13 cellular contexts compared by ENCODE assay signal in genomic region chr12:122100568-122100967, GRCh38. TPM values are rescaled to one million over a fixed set of nuclear protein-coding genes. Genes with fewer than 3 reads are reported as not detected.
DNase-seq lines count a peak whose midpoint lies in the region; ATAC-seq and TF ChIP-seq lines count a peak whose summit lies in the region.
"Had no signal": no experiment of that assay in that cellular context is flagged by ENCODE, and none has a peak within 500 bp of the region (broad histone marks: within the 10 kb centered on the region; RNA-seq: fewer than 3 reads in every experiment).

No MANE protein-coding gene starts in this region.

- H3K4me1 Mint-ChIP-seq in activated T-cell treated with anti-CD3 and anti-CD28 coated beads, Interleukin-2, amount 50 U/mL, for 24 hours (ENCODE audit: low read depth), result peaks cover 84% of the 10 kb centered on the region
- H3K4me1 Mint-ChIP-seq in activated T-cell treated with anti-CD3 and anti-CD28 coated beads, Interleukin-2, amount 50 U/mL, for 4 hours (ENCODE audit: low read depth), result peaks cover 78% of the 10 kb centered on the region
- peaks cover 74% of the 10 kb centered on the region for H3K4me1 Mint-ChIP-seq in activated naive CD8-positive, alpha-beta T cell treated with anti-CD3 and anti-CD28 coated beads for 36 hours
- H3K4me1 Mint-ChIP-seq in endodermal cell, result peaks cover 45% of the 10 kb centered on the region

- no peak for TF ChIP-seq EP300 in sigmoid colon (IDR thresholded peaks at IDR 0.05)

- DNase-seq in activated T-cell treated with anti-CD3 and anti-CD28 coated beads, Interleukin-2, amount 50 U/mL, for 24 hours, result no peak
- no peak for DNase-seq in activated T-cell treated with anti-CD3 and anti-CD28 coated beads, Interleukin-2, amount 50 U/mL, for 4 hours
- DNase-seq in activated naive CD8-positive, alpha-beta T cell treated with anti-CD3 and anti-CD28 coated beads for 36 hours, result no peak
- DNase-seq in sigmoid colon (no peak), endodermal cell (no peak), NCI-H2227 treated with DMSO at 0.1 percent for 48 hours (lab: John Stamatoyannopoulos, UW) (no peak)
- DNase-seq: activated CD8-positive, alpha-beta memory T cell treated with anti-CD3 and anti-CD28 coated beads, Interleukin-2, amount 50 U/mL, for 48 hours; cerebellar nuclear complex; IMR-90; SIG-M5; substantia nigra had no signal

- H3K9me3 Mint-ChIP-seq in activated T-cell treated with anti-CD3 and anti-CD28 coated beads, Interleukin-2, amount 50 U/mL, for 24 hours, result no peaks in the 10 kb centered on the region
- H3K9me3 Mint-ChIP-seq in activated T-cell treated with anti-CD3 and anti-CD28 coated beads, Interleukin-2, amount 50 U/mL, for 4 hours, result peaks cover 2% of the 10 kb centered on the region
- peaks cover 6% of the 10 kb centered on the region for H3K9me3 Mint-ChIP-seq in activated naive CD8-positive, alpha-beta T cell treated with anti-CD3 and anti-CD28 coated beads for 36 hours
- peaks cover 6% of the 10 kb centered on the region for H3K9me3 Mint-ChIP-seq in endodermal cell

- no peak for TF ChIP-seq POLR2A in sigmoid colon (IDR thresholded peaks at IDR 0.05)

- POLR2A ChIA-PET in HEK293 (lab: Yijun Ruan, JAX), result interaction anchor here (0.6 to 1.5 kb wide), 2 partner anchors 11 to 22 kb away, joined by 3 to 4 read pairs; no protein-coding TSS in a partner anchor

- H3K9ac ChIP-seq in endodermal cell (ENCODE audit: extremely low read depth, low read length, poor library complexity, severe bottlenecking), result no peak overlapping the region

- no peaks in the 10 kb centered on the region for H3K27me3 ChIP-seq in sigmoid colon
- no peaks in the 10 kb centered on the region for H3K27me3 ChIP-seq in endodermal cell (ENCODE audit: control insufficient read depth, insufficient read depth, low read length, poor library complexity, severe bottlenecking)

- WGBS in sigmoid colon, 2 donors, result 40 to 79% methylated on average over 1 of the region's 1 CpG
- no CpG with 5 or more reads among the region's 1 CpG for WGBS in endodermal cell (ENCODE audit: insufficient coverage in 1 of 2, insufficient read length in 1 of 2), 2 experiments

- CTCF ChIA-PET in HEK293 (lab: Yijun Ruan, JAX), result interaction anchor here (0.6 to 1.5 kb wide), 4 partner anchors 9 to 28 kb away, joined by 3 to 4 read pairs (median 3); no protein-coding TSS in a partner anchor

- no peak overlapping the region for H3K4me3 Mint-ChIP-seq in activated T-cell treated with anti-CD3 and anti-CD28 coated beads, Interleukin-2, amount 50 U/mL, for 24 hours
- H3K4me3 Mint-ChIP-seq in activated T-cell treated with anti-CD3 and anti-CD28 coated beads, Interleukin-2, amount 50 U/mL, for 4 hours, result no peak overlapping the region
- no peak overlapping the region for H3K4me3 Mint-ChIP-seq in activated naive CD8-positive, alpha-beta T cell treated with anti-CD3 and anti-CD28 coated beads for 36 hours
- no peak overlapping the region for H3K4me3 Mint-ChIP-seq in endodermal cell

- no peaks in the 10 kb centered on the region for H3K27me3 Mint-ChIP-seq in activated T-cell treated with anti-CD3 and anti-CD28 coated beads, Interleukin-2, amount 50 U/mL, for 24 hours
- no peaks in the 10 kb centered on the region for H3K27me3 Mint-ChIP-seq in activated T-cell treated with anti-CD3 and anti-CD28 coated beads, Interleukin-2, amount 50 U/mL, for 4 hours (ENCODE audit: low read depth)
- H3K27me3 Mint-ChIP-seq in activated naive CD8-positive, alpha-beta T cell treated with anti-CD3 and anti-CD28 coated beads for 36 hours, result no peaks in the 10 kb centered on the region
- no peaks in the 10 kb centered on the region for H3K27me3 Mint-ChIP-seq in endodermal cell (ENCODE audit: insufficient read depth)

- H3K27ac ChIP-seq in HEK293 (ENCODE audit: extremely low read depth, low read depth, low read length) (no peak overlapping the region), sigmoid colon (peak overlapping the region in 3 of 4 donors; percentile 86 to 92 (median 87)), endodermal cell (ENCODE audit: low read depth, low read length) (no peak overlapping the region)

- intact Hi-C loops in sigmoid colon (cut with DNase I), result no loop called here

- H3K4me1 ChIP-seq in HEK293 (ENCODE audit: control insufficient read depth, insufficient read depth, low read length), result peaks cover 27% of the 10 kb centered on the region
- H3K4me1 ChIP-seq in sigmoid colon, result peaks cover 0 to 96% (median 94%) of the 10 kb centered on the region in 4 donors
- peaks cover 22% of the 10 kb centered on the region for H3K4me1 ChIP-seq in endodermal cell (ENCODE audit: control insufficient read depth, insufficient read depth, low read length)

- H3K36me3 ChIP-seq in HEK293 (ENCODE audit: control insufficient read depth in 2 of 2, insufficient read depth in 1 of 2, low read length in 2 of 2), result no peaks in the 10 kb centered on the region
- H3K36me3 ChIP-seq in sigmoid colon, result no peaks in the 10 kb centered on the region
- H3K36me3 ChIP-seq in endodermal cell (ENCODE audit: control insufficient read depth, insufficient read depth, low read length), result no peaks in the 10 kb centered on the region

- peaks cover 6% of the 10 kb centered on the region for H3K36me3 Mint-ChIP-seq in activated T-cell treated with anti-CD3 and anti-CD28 coated beads, Interleukin-2, amount 50 U/mL, for 24 hours (ENCODE audit: low read depth)
- H3K36me3 Mint-ChIP-seq in activated T-cell treated with anti-CD3 and anti-CD28 coated beads, Interleukin-2, amount 50 U/mL, for 4 hours (ENCODE audit: insufficient read depth), result peaks cover 7% of the 10 kb centered on the region
- H3K36me3 Mint-ChIP-seq in activated naive CD8-positive, alpha-beta T cell treated with anti-CD3 and anti-CD28 coated beads for 36 hours, result peaks cover 21% of the 10 kb centered on the region
- peaks cover 4% of the 10 kb centered on the region for H3K36me3 Mint-ChIP-seq in endodermal cell (ENCODE audit: low read depth)

- ATAC-seq in activated T-cell treated with anti-CD3 and anti-CD28 coated beads, Interleukin-2, amount 50 U/mL, for 4 hours, result no peak
- ATAC-seq in HG03342 (IDR thresholded peaks at IDR 0.05; ENCODE audit: unreplicated experiment), result no peak

- no peaks in the 10 kb centered on the region for H3K9me3 ChIP-seq in HEK293 (ENCODE audit: control insufficient read depth, insufficient read depth, low read depth, low read length)
- H3K9me3 ChIP-seq in sigmoid colon, result no peaks in the 10 kb centered on the region
- H3K9me3 ChIP-seq in endodermal cell (ENCODE audit: control insufficient read depth, low read length), result peaks cover 7% of the 10 kb centered on the region

- H3K4me3 ChIP-seq in HEK293 (ENCODE audit: low read depth, low read length) (no peak overlapping the region), sigmoid colon (no peak overlapping the region), endodermal cell (ENCODE audit: low read length) (no peak overlapping the region)

- H3K27ac Mint-ChIP-seq in activated T-cell treated with anti-CD3 and anti-CD28 coated beads, Interleukin-2, amount 50 U/mL, for 24 hours, result peak overlapping the region; percentile 62
- peak overlapping the region; percentile 77 for H3K27ac Mint-ChIP-seq in activated naive CD8-positive, alpha-beta T cell treated with anti-CD3 and anti-CD28 coated beads for 36 hours
- no peak overlapping the region for H3K27ac Mint-ChIP-seq in endodermal cell

- TF ChIP-seq CTCF in HEK293 (tag by site-specific recombination; IDR thresholded peaks at IDR 0.05) (no peak), sigmoid colon (IDR thresholded peaks at IDR 0.05) (no peak), endodermal cell (conservative IDR thresholded peaks at IDR 0.05) (no peak)

TF ChIP-seq in HEK293, 187 proteins besides CTCF, POLR2A, EP300 and RAD21:
- no peak for TF ChIP-seq ZNF2 (tag by site-specific recombination; IDR thresholded peaks at IDR 0.05)
- TF ChIP-seq FEZF1 (tag by site-specific recombination; IDR thresholded peaks at IDR 0.05), result peak; percentile 74
- TF ChIP-seq, protein P1, sequence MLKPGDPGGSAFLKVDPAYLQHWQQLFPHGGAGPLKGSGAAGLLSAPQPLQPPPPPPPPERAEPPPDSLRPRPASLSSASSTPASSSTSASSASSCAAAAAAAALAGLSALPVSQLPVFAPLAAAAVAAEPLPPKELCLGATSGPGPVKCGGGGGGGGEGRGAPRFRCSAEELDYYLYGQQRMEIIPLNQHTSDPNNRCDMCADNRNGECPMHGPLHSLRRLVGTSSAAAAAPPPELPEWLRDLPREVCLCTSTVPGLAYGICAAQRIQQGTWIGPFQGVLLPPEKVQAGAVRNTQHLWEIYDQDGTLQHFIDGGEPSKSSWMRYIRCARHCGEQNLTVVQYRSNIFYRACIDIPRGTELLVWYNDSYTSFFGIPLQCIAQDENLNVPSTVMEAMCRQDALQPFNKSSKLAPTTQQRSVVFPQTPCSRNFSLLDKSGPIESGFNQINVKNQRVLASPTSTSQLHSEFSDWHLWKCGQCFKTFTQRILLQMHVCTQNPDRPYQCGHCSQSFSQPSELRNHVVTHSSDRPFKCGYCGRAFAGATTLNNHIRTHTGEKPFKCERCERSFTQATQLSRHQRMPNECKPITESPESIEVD (tag by site-specific recombination; IDR thresholded peaks at IDR 0.05), result peak; percentile 82
- TF ChIP-seq ZNF302 (tag by site-specific recombination; IDR thresholded peaks at IDR 0.05; ENCODE audit: low read depth), result no peak
- TF ChIP-seq OSR2 (tag by site-specific recombination; IDR thresholded peaks at IDR 0.05), result peak; percentile 33; the same call in 1 of the 2 replicates
- no peak for TF ChIP-seq ZNF354C (tag by site-specific recombination; IDR thresholded peaks at IDR 0.05; ENCODE audit: borderline replicate concordance, low read depth)

RNA-seq across cellular contexts. Expression of gene MLXIP, which starts 22.0 kb away (rescaled TPM):
- 10 to 100 TPM; 35.9 to 42.3 (median 37.9) TPM for total RNA-seq in activated T-cell treated with anti-CD3 and anti-CD28 coated beads, Interleukin-2, amount 50 U/mL, for 4 hours
- total RNA-seq in activated naive CD8-positive, alpha-beta T cell treated with anti-CD3 and anti-CD28 coated beads for 36 hours, result 10 to 100 TPM; 29.0 to 30.1 TPM
- total RNA-seq in sigmoid colon, result 10 to 100 TPM; 32.9 to 87.5 (median 57.3) TPM
- 100 to 1,000 TPM in 1 of 3 donors, 10 to 100 TPM in 2; 15.6 to 141 (median 35.4) TPM for polyA plus RNA-seq in sigmoid colon
- total RNA-seq in endodermal cell, result 10 to 100 TPM; 27.4 to 32.2 TPM
- polyA plus RNA-seq in endodermal cell (2013, experiment 1 of 2), result 21.0 TPM
- polyA plus RNA-seq in endodermal cell (2013, experiment 2 of 2), result 18.5 TPM

Comparison
In these comparisons a context has a peak if more than half of its experiments do, and no peak if none do; other contexts are left out.
1. H3K27ac ChIP-seq: peak in sigmoid colon (3 of 4); none in HEK293 (single experiment) and endodermal cell (single experiment).